ENCODE assay signal across 8 cellular contexts in the genomic region with DNA sequence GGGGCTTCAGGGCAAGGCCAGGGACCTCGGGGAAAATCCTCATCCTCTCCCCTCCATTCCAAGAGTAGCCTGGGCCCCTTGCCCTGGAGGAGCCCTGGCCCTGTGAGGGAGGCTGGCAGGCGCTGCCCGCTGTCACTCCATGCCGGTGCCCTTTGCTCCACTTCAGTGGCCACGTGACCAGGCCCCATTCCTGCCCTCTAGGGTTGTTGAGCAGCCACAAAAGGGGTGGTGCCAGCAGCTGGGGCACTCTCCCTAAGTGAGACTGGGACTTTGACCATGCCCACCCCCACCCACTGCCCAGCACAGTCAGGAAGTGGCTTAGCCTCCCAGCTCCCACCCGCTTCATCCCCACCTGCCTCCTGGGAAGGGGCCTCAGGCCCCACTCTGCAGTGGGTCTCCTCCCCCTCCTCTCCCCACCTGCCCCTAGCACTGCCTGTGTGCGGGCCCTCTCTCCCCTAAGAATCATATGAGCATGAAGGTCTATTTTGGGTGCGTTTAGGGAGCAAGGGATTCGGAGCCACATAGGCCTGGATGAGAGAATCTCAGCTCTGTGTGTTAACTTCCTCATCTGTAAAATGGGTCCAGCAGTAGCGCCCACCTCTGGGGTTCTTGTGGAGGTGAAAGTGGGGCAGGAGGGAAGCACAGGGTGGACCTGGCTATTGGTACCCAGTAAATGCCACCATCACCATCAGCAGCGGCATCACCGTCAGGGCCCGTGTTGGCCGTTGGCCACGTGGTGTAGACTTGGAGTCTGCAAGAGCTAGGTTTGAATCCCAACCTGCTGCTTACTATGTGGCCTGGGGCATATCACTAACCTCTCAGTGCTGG. TPM values are rescaled to one million over a fixed set of nuclear protein-coding genes. Genes with fewer than 3 reads are reported as not detected.
DNase-seq lines count a peak whose midpoint lies in the region; ATAC-seq and TF ChIP-seq lines count a peak whose summit lies in the region.
"Had no signal": no experiment of that assay in that cellular context is flagged by ENCODE, and none has a peak within 500 bp of the region (broad histone marks: within the 10 kb centered on the region; RNA-seq: fewer than 3 reads in every experiment).

No MANE protein-coding gene starts in this region.

- peaks cover 5 to 19% of the 10 kb centered on the region in 2 donors for H3K4me1 ChIP-seq in uterus

- H3K4me1 Mint-ChIP-seq in nephron, result peaks cover 49% of the 10 kb centered on the region

- TF ChIP-seq CTCF in nephron (IDR thresholded peaks at IDR 0.05; ENCODE audit: unreplicated experiment in 3 of 3) (no peak), uterus (IDR thresholded peaks at IDR 0.05) (no peak)

- ATAC-seq in Right ventricle myocardium superior (ENCODE audit: poor library complexity), result peak; percentile 87
- no peak for ATAC-seq in stimulated activated naive CD8-positive, alpha-beta T cell treated with anti-CD3 and anti-CD28 coated beads, Interleukin-15, Interleukin-2, amounts not matched to agents 100 U/mL and 50 U/mL, for 24 hours

- H3K27me3 ChIP-seq in uterus, result no peaks in the 10 kb centered on the region

- TF ChIP-seq POLR2A in uterus (IDR thresholded peaks at IDR 0.05), result no peak

- H3K27me3 Mint-ChIP-seq in nephron (ENCODE audit: low read depth), result peaks cover 2% of the 10 kb centered on the region
- H3K27me3 Mint-ChIP-seq: naive B cell had no signal

- H3K27ac ChIP-seq in uterus, result peak overlapping the region; percentile 83 to 84

- H3K4me3 ChIP-seq in uterus, result no peak overlapping the region

- H3K36me3 ChIP-seq in uterus, result no peaks in the 10 kb centered on the region

- intact Hi-C loops in Right ventricle myocardium superior (cut with DNase I) (no loop called here), uterus (cut with DNase I; ENCODE audit: low total_unique reads) (no loop called here)

- H3K27ac Mint-ChIP-seq in nephron, result peak overlapping the region; percentile 79 to 94 (median 90)
- H3K27ac Mint-ChIP-seq: naive B cell had no signal

- no peaks in the 10 kb centered on the region for H3K9me3 ChIP-seq in uterus

- H3K4me3 Mint-ChIP-seq in nephron, result peak overlapping the region in 2 of 3 experiments; percentile 35 to 38
- H3K4me3 Mint-ChIP-seq: naive B cell had no signal

- H3K9me3 Mint-ChIP-seq in nephron, result no peaks in the 10 kb centered on the region
- H3K9me3 Mint-ChIP-seq: naive B cell had no signal

- peaks cover 33% of the 10 kb centered on the region for H3K36me3 Mint-ChIP-seq in nephron (ENCODE audit: low read depth)

- DNase-seq in RPMI7951 (ENCODE audit: low read depth) (peak; percentile 23), Right ventricle myocardium superior (peak; percentile 91), uterus (no peak), HuH-7.5 (ENCODE audit: low spot score) (no peak)
- no peak for DNase-seq in stimulated activated naive CD8-positive, alpha-beta T cell treated with anti-CD3 and anti-CD28 coated beads, Interleukin-15, Interleukin-2, amounts not matched to agents 100 U/mL and 50 U/mL, for 24 hours
- DNase-seq in activated naive CD4-positive, alpha-beta T cell treated with anti-CD3 and anti-CD28 coated beads, Interleukin-2, amount 50 U/mL, for 16 hours, result no peak
- DNase-seq: naive B cell had no signal

RNA-seq across cellular contexts. Expression of gene PDK2, which starts 7.2 kb away (rescaled TPM):
- total RNA-seq in RPMI7951 (2014; rRNA removed; shearing (Covaris generic)), result 13.9 and 19.2 TPM in 2 replicates
- total RNA-seq in Right ventricle myocardium superior (250 TPM), uterus (10 to 100 TPM; 12.9 to 62.6 (median 32.4) TPM)

RNA-seq across cellular contexts. Expression of gene SAMD14, which starts 27.6 kb away (rescaled TPM):
- total RNA-seq in RPMI7951 (2014; rRNA removed; shearing (Covaris generic)), result 0.10 and 0.24 TPM in 2 replicates
- total RNA-seq in Right ventricle myocardium superior (0.78 TPM), uterus (10 to 100 TPM in 1 of 4 donors, 1 to 10 TPM in 2, not detected in 1; 2.3 to 11.3 (median 6.2) TPM)

RNA-seq across cellular contexts. Expression of gene ITGA3, which starts 46.5 kb away (rescaled TPM):
- total RNA-seq in RPMI7951 (2014; rRNA removed; shearing (Covaris generic)), result 213 and 279 TPM in 2 replicates
- 12.6 TPM for total RNA-seq in Right ventricle myocardium superior
- total RNA-seq in uterus, result 10 to 100 TPM; 14.3 to 73.1 (median 33.4) TPM

RNA-seq across cellular contexts. Expression of gene PPP1R9B, which starts 48.1 kb away (rescaled TPM):
- 9.5 and 12.8 TPM in 2 replicates for total RNA-seq in RPMI7951 (2014; rRNA removed; shearing (Covaris generic))
- total RNA-seq in Right ventricle myocardium superior (35.4 TPM), uterus (10 to 100 TPM in 3 of 4 donors, 1 to 10 TPM in 1; 9.2 to 65.3 (median 20.6) TPM)

Comparison
In these comparisons a context has a peak if more than half of its experiments do, and no peak if none do; other contexts are left out.
1. DNase-seq: peak in RPMI7951 (single experiment) and Right ventricle myocardium superior (single experiment); none in uterus (0 of 2), HuH-7.5 (single experiment), stimulated activated naive CD8-positive, alpha-beta T cell treated with anti-CD3 and anti-CD28 coated beads, Interleukin-15, Interleukin-2, amounts not matched to agents 100 U/mL and 50 U/mL, for 24 hours (single experiment) and activated naive CD4-positive, alpha-beta T cell treated with anti-CD3 and anti-CD28 coated beads, Interleukin-2, amount 50 U/mL, for 16 hours (single experiment).